ENCODE assay signal across 17 cellular contexts in genomic region chr5:149745944-149746326, GRCh38.
"Had no signal": no experiment of that assay in that cellular context is flagged by ENCODE, and none has a peak within 500 bp of the region (broad histone marks: within the 10 kb centered on the region; RNA-seq: fewer than 3 reads in every experiment).

No MANE protein-coding gene starts in this region.

- H3K4me3 Mint-ChIP-seq: activated CD4-positive, alpha-beta T cell treated with anti-CD3 and anti-CD28 coated beads, Interleukin-2, amount 10 ng/mL, durations not matched to agents 24 days and 14 days; activated T-helper 1 cell treated with anti-CD3 and anti-CD28 coated beads, Interleukin-12 subunit alpha, Interleukin-12 subunit beta, Interleukin-2, Interleukin-4 antibody, amounts not matched to agents 30 ng/mL and 10 ng/mL and 1 ng/mL, durations not matched to agents 14 hours and 24 hours and 36 hours; memory B cell; natural killer cell treated with Interleukin-12 subunit alpha and Interleukin-12 subunit beta and Interleukin-15 and Interleukin-18, amount 100 ng/mL, for 72 hours had no signal

- H3K4me2 ChIP-seq: hepatocyte, smooth muscle cell had no signal

- FAIRE-seq: bronchial epithelial cell, urothelium cell line had no signal

- ATAC-seq: esophagus mucosa; left lung; natural killer cell treated with Interleukin-12 subunit alpha and Interleukin-12 subunit beta and Interleukin-15 and Interleukin-18, amount 100 ng/mL, for 72 hours had no signal

- H3K9me3 ChIP-seq: ascending aorta, left lung, right atrium auricular region had no signal

- H3K4me3 ChIP-seq: ascending aorta, hepatocyte, left lung, right atrium auricular region, smooth muscle cell had no signal

- H2AFZ ChIP-seq: hepatocyte had no signal

- H3K9me3 Mint-ChIP-seq: activated CD4-positive, alpha-beta T cell treated with anti-CD3 and anti-CD28 coated beads, Interleukin-2, amount 10 ng/mL, durations not matched to agents 24 days and 14 days; activated T-helper 1 cell treated with anti-CD3 and anti-CD28 coated beads, Interleukin-12 subunit alpha, Interleukin-12 subunit beta, Interleukin-2, Interleukin-4 antibody, amounts not matched to agents 30 ng/mL and 10 ng/mL and 1 ng/mL, durations not matched to agents 14 hours and 24 hours and 36 hours; memory B cell; natural killer cell treated with Interleukin-12 subunit alpha and Interleukin-12 subunit beta and Interleukin-15 and Interleukin-18, amount 100 ng/mL, for 72 hours had no signal

- H3K27me3 Mint-ChIP-seq: activated CD4-positive, alpha-beta T cell treated with anti-CD3 and anti-CD28 coated beads, Interleukin-2, amount 10 ng/mL, durations not matched to agents 24 days and 14 days; memory B cell had no signal

- H3K36me3 ChIP-seq: ascending aorta, left lung, right atrium auricular region had no signal

- H3K27ac Mint-ChIP-seq: activated CD4-positive, alpha-beta T cell treated with anti-CD3 and anti-CD28 coated beads, Interleukin-2, amount 10 ng/mL, durations not matched to agents 24 days and 14 days; activated T-helper 1 cell treated with anti-CD3 and anti-CD28 coated beads, Interleukin-12 subunit alpha, Interleukin-12 subunit beta, Interleukin-2, Interleukin-4 antibody, amounts not matched to agents 30 ng/mL and 10 ng/mL and 1 ng/mL, durations not matched to agents 14 hours and 24 hours and 36 hours; memory B cell; natural killer cell treated with Interleukin-12 subunit alpha and Interleukin-12 subunit beta and Interleukin-15 and Interleukin-18, amount 100 ng/mL, for 72 hours had no signal

- H3K4me1 ChIP-seq: ascending aorta had no signal

- DNase-seq: activated CD4-positive, alpha-beta T cell treated with anti-CD3 and anti-CD28 coated beads, Interleukin-2, amount 10 ng/mL, durations not matched to agents 24 days and 14 days; activated CD4-positive, CD25-positive, alpha-beta regulatory T cell; activated CD8-positive, alpha-beta memory T cell treated with anti-CD3 and anti-CD28 coated beads for 24 hours; activated naive CD4-positive, alpha-beta T cell; islet precursor cell; left lung; SW 1271 had no signal

- H3K36me3 Mint-ChIP-seq: natural killer cell treated with Interleukin-12 subunit alpha and Interleukin-12 subunit beta and Interleukin-15 and Interleukin-18, amount 100 ng/mL, for 72 hours had no signal

- H3K27ac ChIP-seq: ascending aorta, left lung, right atrium auricular region had no signal

- H3K27me3 ChIP-seq: ascending aorta, hepatocyte, left lung, right atrium auricular region had no signal
